Comparison of ENCODE assay signal across 15 cellular contexts in genomic region chr19:41991025-41991424, GRCh38.
"Had no signal": no experiment of that assay in that cellular context is flagged by ENCODE, and none has a peak within 500 bp of the region (broad histone marks: within the 10 kb centered on the region; RNA-seq: fewer than 3 reads in every experiment).

No MANE protein-coding gene starts in this region.

- H3K4me3 Mint-ChIP-seq: activated CD8-positive, alpha-beta T cell treated with anti-CD3 and anti-CD28 coated beads, Interleukin-2, amount 10 ng/mL, durations not matched to agents 7 days and 5 days; activated naive CD4-positive, alpha-beta T cell treated with anti-CD3 and anti-CD28 coated beads for 36 hours; activated T-helper 17 cell treated with anti-CD3 and anti-CD28 coated beads, Interleukin-2, amount 50 U/mL, for 72 hours; endodermal cell; natural killer cell treated with Interleukin-12 subunit alpha and Interleukin-12 subunit beta and Interleukin-15 and Interleukin-18, amount 100 ng/mL, for 72 hours; stimulated activated naive CD8-positive, alpha-beta T cell treated with anti-CD3 and anti-CD28 coated beads, Interleukin-15, amount 100 ng/mL, for 72 hours had no signal

- H3K27ac ChIP-seq: thoracic aorta had no signal

- ATAC-seq: activated CD8-positive, alpha-beta T cell treated with anti-CD3 and anti-CD28 coated beads, Interleukin-2, amount 10 ng/mL, durations not matched to agents 7 days and 5 days; activated T-helper 17 cell treated with anti-CD3 and anti-CD28 coated beads, Interleukin-2, amount 50 U/mL, for 72 hours; left lobe of liver; natural killer cell treated with Interleukin-12 subunit alpha and Interleukin-12 subunit beta and Interleukin-15 and Interleukin-18, amount 100 ng/mL, for 72 hours; stimulated activated naive CD8-positive, alpha-beta T cell treated with anti-CD3 and anti-CD28 coated beads, Interleukin-15, amount 100 ng/mL, for 72 hours had no signal

- H3K9me3 Mint-ChIP-seq: activated naive CD4-positive, alpha-beta T cell treated with anti-CD3 and anti-CD28 coated beads for 36 hours; activated T-helper 17 cell treated with anti-CD3 and anti-CD28 coated beads, Interleukin-2, amount 50 U/mL, for 72 hours; endodermal cell; natural killer cell treated with Interleukin-12 subunit alpha and Interleukin-12 subunit beta and Interleukin-15 and Interleukin-18, amount 100 ng/mL, for 72 hours; stimulated activated naive CD8-positive, alpha-beta T cell treated with anti-CD3 and anti-CD28 coated beads, Interleukin-15, amount 100 ng/mL, for 72 hours had no signal

- H3K27ac Mint-ChIP-seq: activated CD8-positive, alpha-beta T cell treated with anti-CD3 and anti-CD28 coated beads, Interleukin-2, amount 10 ng/mL, durations not matched to agents 7 days and 5 days; activated naive CD4-positive, alpha-beta T cell treated with anti-CD3 and anti-CD28 coated beads for 36 hours; activated T-helper 17 cell treated with anti-CD3 and anti-CD28 coated beads, Interleukin-2, amount 50 U/mL, for 72 hours; endodermal cell; natural killer cell treated with Interleukin-12 subunit alpha and Interleukin-12 subunit beta and Interleukin-15 and Interleukin-18, amount 100 ng/mL, for 72 hours; stimulated activated naive CD8-positive, alpha-beta T cell treated with anti-CD3 and anti-CD28 coated beads, Interleukin-15, amount 100 ng/mL, for 72 hours had no signal

- DNase-seq: activated CD8-positive, alpha-beta T cell treated with anti-CD3 and anti-CD28 coated beads, Interleukin-2, amount 10 ng/mL, durations not matched to agents 7 days and 5 days; activated naive CD4-positive, alpha-beta T cell treated with anti-CD3 and anti-CD28 coated beads for 36 hours; cerebellar nuclear complex; dermis blood vessel endothelial cell; endodermal cell; mesenchymal stem cell; occipital lobe; stimulated activated CD4-positive, alpha-beta T cell treated with anti-CD3 and anti-CD28 coated beads, Interleukin-4, amount 100 ng/mL, for 1 hour; stimulated activated naive CD8-positive, alpha-beta T cell treated with anti-CD3 and anti-CD28 coated beads, Interleukin-15, amount 100 ng/mL, for 72 hours; SW 1271; T-helper 9 cell had no signal

- H3K9me3 ChIP-seq: thoracic aorta had no signal

- H3K4me3 ChIP-seq: thoracic aorta had no signal

- H3K36me3 ChIP-seq: thoracic aorta had no signal
